In genomic region chr3:61521229-61521628, GRCh38 we compare ENCODE assay signal across 9 cellular contexts. TPM values are rescaled to one million over a fixed set of nuclear protein-coding genes. Genes with fewer than 3 reads are reported as not detected.
DNase-seq lines count a peak whose midpoint lies in the region; ATAC-seq, FAIRE-seq and TF ChIP-seq lines count a peak whose summit lies in the region.
"Had no signal": no experiment of that assay in that cellular context is flagged by ENCODE, and none has a peak within 500 bp of the region (broad histone marks: within the 10 kb centered on the region; RNA-seq: fewer than 3 reads in every experiment).

No MANE protein-coding gene starts in this region.

- no peak overlapping the region for H3K56ac ChIP-seq in H9 (ENCODE audit: insufficient read length, low read depth, low read length)

- POLR2A ChIA-PET in HEK293T (lab: Yijun Ruan, JAX): interaction anchor here (0.8 kb wide), 1 partner anchor 764 kb away, joined by 3 read pairs; no protein-coding TSS in a partner anchor

- no peak overlapping the region for H3K27ac Mint-ChIP-seq in H9

- H3K4me1 ChIP-seq in H9 (ENCODE audit: insufficient read depth, low read length): peaks cover 4% of the 10 kb centered on the region; the same call in 1 of the 2 replicates
- H3K4me1 ChIP-seq in pancreas: no peaks in the 10 kb centered on the region

- H3K79me1 ChIP-seq in H9 (ENCODE audit: insufficient read depth, low read depth, low read length, poor library complexity, severe bottlenecking): no peaks in the 10 kb centered on the region

- H3K4me3 ChIP-seq in pancreas: no peak overlapping the region

- intact Hi-C loops in pancreas (cut with DNase I): no loop called here

- H2BK15ac ChIP-seq in H9 (ENCODE audit: low read depth, low read length): no peak overlapping the region

- DNase-seq in H9 (peak; percentile 42), pancreas (no peak), HEK293T (ENCODE audit: extremely low spot score) (no peak)
- DNase-seq in stimulated activated CD4-positive, alpha-beta T cell treated with anti-CD3 and anti-CD28 coated beads, Interleukin-15, amount 100 ng/mL, for 48 hours (ENCODE audit: low read depth in 2 of 2): peak; percentile 22 to 36
- no peak for DNase-seq in central memory CD4-positive, alpha-beta T cell
- DNase-seq: GOT3 had no signal

- no peaks in the 10 kb centered on the region for H3K36me3 Mint-ChIP-seq in H9 (ENCODE audit: insufficient read depth in 1 of 3, low read depth in 3 of 3)

- H3K18ac ChIP-seq in H9 (ENCODE audit: insufficient read length, low read depth, low read length): no peak overlapping the region

- CTCF ChIA-PET in HEK293T (lab: Yijun Ruan, JAX): no interaction called here

- H3K23ac ChIP-seq in H9 (ENCODE audit: insufficient read length, low read depth, low read length): no peak overlapping the region

- peaks cover 14 to 15% of the 10 kb centered on the region in 2 experiments for H3K4me1 Mint-ChIP-seq in H9

- H2BK120ac ChIP-seq in H9 (ENCODE audit: low read depth, low read length, poor library complexity, severe bottlenecking): no peak overlapping the region

- no peak overlapping the region for H3K14ac ChIP-seq in H9 (ENCODE audit: insufficient read depth, low read length)

- no peak overlapping the region for H3K27ac ChIP-seq in H9 (ENCODE audit: insufficient read length, low read depth, low read length)
- no peak overlapping the region for H3K27ac ChIP-seq in pancreas

- no peak overlapping the region for H2AFZ ChIP-seq in H9 (ENCODE audit: low read length)

- H3K9me3 ChIP-seq in H9 (ENCODE audit: control insufficient read depth, low read depth, low read length) (no peaks in the 10 kb centered on the region), pancreas (no peaks in the 10 kb centered on the region)

- H2BK5ac ChIP-seq in H9 (ENCODE audit: insufficient read length, low read length): no peak overlapping the region

- no peak for TF ChIP-seq CTCF in H9 (conservative IDR thresholded peaks at IDR 0.05)
- no peak for TF ChIP-seq CTCF in pancreas (IDR thresholded peaks at IDR 0.05)

- H3K4ac ChIP-seq in H9 (ENCODE audit: low read depth, low read length): no peak overlapping the region

- no peak overlapping the region for H4K5ac ChIP-seq in H9 (ENCODE audit: insufficient read length, low read depth, low read length)

- no peaks in the 10 kb centered on the region for H3K27me3 ChIP-seq in H9 (ENCODE audit: insufficient read depth, low read length)
- no peaks in the 10 kb centered on the region for H3K27me3 ChIP-seq in pancreas

- H3K36me3 ChIP-seq in pancreas: no peaks in the 10 kb centered on the region

- FAIRE-seq in pancreas (lab: Jason Lieb, UNC): no peak

- H2BK20ac ChIP-seq in H9 (ENCODE audit: low read depth, low read length, poor library complexity, severe bottlenecking): no peak overlapping the region

- H4K91ac ChIP-seq in H9 (ENCODE audit: insufficient read length, low read depth, low read length): no peak overlapping the region

- no peak overlapping the region for H3K9ac ChIP-seq in H9 (ENCODE audit: extremely low read depth, insufficient read length, low read length)

- peaks cover 0 to 2% of the 10 kb centered on the region in 2 experiments; a peak in 1 of 5 replicates for H3K9me3 Mint-ChIP-seq in H9

- no peaks in the 10 kb centered on the region for H3K27me3 Mint-ChIP-seq in H9 (ENCODE audit: low read depth)

- H3T11ph ChIP-seq in H9 (ENCODE audit: low read length): no peak overlapping the region

- H4K20me1 ChIP-seq in H9 (ENCODE audit: control insufficient read depth, insufficient read depth, insufficient read length): no peaks in the 10 kb centered on the region

- H4K8ac ChIP-seq in H9 (replicated peaks; ENCODE audit: insufficient read length, low read depth, low read length): no peak overlapping the region

- H3K79me2 ChIP-seq in H9 (ENCODE audit: insufficient read depth, low read length): no peaks in the 10 kb centered on the region

- no CpG with 5 or more reads among the region's 1 CpG for WGBS in H9 (ENCODE audit: extremely low coverage, insufficient read length, low lambda C conversion rate)
- WGBS in pancreas, 2 donors: 83 to 87% methylated on average over 1 of the region's 1 CpG

- ATAC-seq in GM19035 (IDR thresholded peaks at IDR 0.05; ENCODE audit: unreplicated experiment) (peak; percentile 96), HG03571 (IDR thresholded peaks at IDR 0.05; ENCODE audit: unreplicated experiment) (peak; percentile 94), pancreas (no peak)
- ATAC-seq: Panc1 had no signal

- H2AK5ac ChIP-seq in H9 (ENCODE audit: insufficient read length, low read length): no peak overlapping the region

- no peak overlapping the region for H3K4me3 Mint-ChIP-seq in H9

- H3K4me2 ChIP-seq in H9 (ENCODE audit: insufficient read depth, insufficient read length, low read length): no peak overlapping the region

- no peak overlapping the region for H2BK12ac ChIP-seq in H9 (ENCODE audit: insufficient read length, low read depth, low read length)

- H3K23me2 ChIP-seq in H9 (ENCODE audit: insufficient read length, low read depth, low read length, poor library complexity, severe bottlenecking): no peaks in the 10 kb centered on the region

TF ChIP-seq in HEK293T, 16 proteins besides CTCF, POLR2A, EP300 and RAD21:
- no peak for TF ChIP-seq BHLHE40 (IDR thresholded peaks at IDR 0.05; ENCODE audit: borderline replicate concordance)
- TF ChIP-seq, protein P1, sequence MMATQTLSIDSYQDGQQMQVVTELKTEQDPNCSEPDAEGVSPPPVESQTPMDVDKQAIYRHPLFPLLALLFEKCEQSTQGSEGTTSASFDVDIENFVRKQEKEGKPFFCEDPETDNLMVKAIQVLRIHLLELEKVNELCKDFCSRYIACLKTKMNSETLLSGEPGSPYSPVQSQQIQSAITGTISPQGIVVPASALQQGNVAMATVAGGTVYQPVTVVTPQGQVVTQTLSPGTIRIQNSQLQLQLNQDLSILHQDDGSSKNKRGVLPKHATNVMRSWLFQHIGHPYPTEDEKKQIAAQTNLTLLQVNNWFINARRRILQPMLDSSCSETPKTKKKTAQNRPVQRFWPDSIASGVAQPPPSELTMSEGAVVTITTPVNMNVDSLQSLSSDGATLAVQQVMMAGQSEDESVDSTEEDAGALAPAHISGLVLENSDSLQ (IDR thresholded peaks at IDR 0.05): no peak
- TF ChIP-seq HDGF (IDR thresholded peaks at IDR 0.05; ENCODE audit: borderline replicate concordance): no peak
- TF ChIP-seq FOXA1 (IDR thresholded peaks at IDR 0.05): no peak
- no peak for TF ChIP-seq ELF4 (IDR thresholded peaks at IDR 0.05)
- no peak for TF ChIP-seq NFRKB (IDR thresholded peaks at IDR 0.05)

RNA-seq across cellular contexts. Expression of gene PTPRG, which starts 40.1 kb away (rescaled TPM):
- total RNA-seq in H9 (2021) (64.8 and 69.3 TPM in 2 replicates), pancreas (10 to 100 TPM in 4 of 6 donors, 1 to 10 TPM in 2; 6.4 to 20.5 (median 12.2) TPM)
- polyA plus RNA-seq in pancreas: 1 to 10 TPM; 2.8 to 3.1 TPM

Comparison
In these comparisons a context has a peak if more than half of its experiments do, and no peak if none do; other contexts are left out.
1. ATAC-seq: peak in GM19035 (single experiment) and HG03571 (single experiment); none in pancreas (0 of 4).
2. DNase-seq: peak in H9 (single experiment) and stimulated activated CD4-positive, alpha-beta T cell treated with anti-CD3 and anti-CD28 coated beads, Interleukin-15, amount 100 ng/mL, for 48 hours (2 of 2); none in pancreas (0 of 6), HEK293T (single experiment) and central memory CD4-positive, alpha-beta T cell (single experiment).